In the genomic region with DNA sequence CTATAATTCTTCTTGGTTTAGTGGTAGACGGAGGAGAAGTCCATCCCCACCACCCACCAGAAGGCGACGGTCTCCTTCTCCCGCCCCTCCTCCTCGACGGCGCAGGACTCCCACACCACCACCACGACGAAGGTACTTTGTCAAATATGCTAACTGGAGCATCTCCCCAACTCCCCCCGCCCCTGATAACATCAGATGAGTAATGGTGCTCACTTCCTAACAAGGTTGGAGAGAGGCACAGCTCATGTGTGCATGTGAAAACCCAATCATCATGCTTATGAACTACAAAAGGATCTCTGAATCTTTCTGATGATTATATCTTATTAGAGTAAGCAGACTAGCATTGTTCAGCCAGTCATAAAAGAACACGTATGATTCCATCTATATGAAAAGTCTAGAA, we compare ENCODE assay signal across 26 cellular contexts.
"Had no signal": no experiment of that assay in that cellular context is flagged by ENCODE, and none has a peak within 500 bp of the region (broad histone marks: within the 10 kb centered on the region; RNA-seq: fewer than 3 reads in every experiment).

No MANE protein-coding gene starts in this region.

- H3K27me3 Mint-ChIP-seq: IgD-negative memory B cell had no signal

- H3K27ac ChIP-seq: HL-60, SJSA1, SK-N-MC had no signal

- DNase-seq: KBM-7, MV-4-11, NCI-H1092, NCI-H1105 treated with DMSO at 0.1 percent for 48 hours, NCI-H1417 treated with DMSO at 0.1 percent for 48 hours, NCI-H146, NCI-H1694 treated with DMSO at 0.1 percent for 48 hours, NCI-H1930, NCI-H2081, NCI-H2107, NCI-H2171, NCI-H226, NCI-H446, NCI-H510A, NCI-H524 treated with DMSO at 0.1 percent for 48 hours, NCI-H69, NCI-H774, Right ventricle myocardium superior, RPMI8226, SIG-M5 had no signal

- H3K4me3 Mint-ChIP-seq: IgD-negative memory B cell had no signal

- H3K4me3 ChIP-seq: SJSA1, SK-N-MC had no signal

- FAIRE-seq: HTR-8/SVneo, RCC 7860 had no signal

- H3K4me1 Mint-ChIP-seq: IgD-negative memory B cell had no signal

- H3K9me3 ChIP-seq: SJSA1 had no signal
